Comparison of ENCODE assay signal across 34 cellular contexts in genomic region chr1:95879498-95879897, GRCh38.
"Had no signal": no experiment of that assay in that cellular context is flagged by ENCODE, and none has a peak within 500 bp of the region (broad histone marks: within the 10 kb centered on the region; RNA-seq: fewer than 3 reads in every experiment).

No MANE protein-coding gene starts in this region.

- H3K9me3 ChIP-seq: MG63 had no signal

- H3K4me3 ChIP-seq: MG63 had no signal

- H3K36me3 ChIP-seq: MG63 had no signal

- DNase-seq: Karpas-422, Kasumi-1, KG1, MG63, MM.1S, MV-4-11, NCI-H1048, NCI-H1092, NCI-H1092 treated with DMSO at 0.1 percent for 48 hours, NCI-H1105, NCI-H1105 treated with DMSO at 0.1 percent for 48 hours, NCI-H1417, NCI-H1417 treated with DMSO at 0.1 percent for 48 hours, NCI-H1436, NCI-H1436 treated with DMSO at 0.1 percent for 48 hours, NCI-H146, NCI-H1694, NCI-H1694 treated with DMSO at 0.1 percent for 48 hours, NCI-H187, NCI-H187 treated with DMSO at 0.1 percent for 48 hours, NCI-H1930, NCI-H2029, NCI-H2029 treated with DMSO at 0.1 percent for 48 hours, NCI-H2081, NCI-H2081 treated with DMSO at 0.1 percent for 48 hours, NCI-H2107, NCI-H2171, NCI-H2171 treated with DMSO at 0.1 percent for 48 hours, NCI-H2227 treated with DMSO at 0.1 percent for 48 hours, NCI-H345, NCI-H446, NCI-H446 treated with DMSO at 0.1 percent for 48 hours, NCI-H510A had no signal

- H3K27ac ChIP-seq: KMS-11 had no signal

- H3K4me2 ChIP-seq: KMS-11 had no signal

- H3K9ac ChIP-seq: KMS-11 had no signal
